Comparison of ENCODE assay signal across 28 cellular contexts in genomic region chr14:100173353-100173752, GRCh38. TPM values are rescaled to one million over a fixed set of nuclear protein-coding genes. Genes with fewer than 3 reads are reported as not detected.
"Had no signal": no experiment of that assay in that cellular context is flagged by ENCODE, and none has a peak within 500 bp of the region (broad histone marks: within the 10 kb centered on the region; RNA-seq: fewer than 3 reads in every experiment).

No MANE protein-coding gene starts in this region.

- H2AFZ ChIP-seq: hepatocyte, parathyroid adenoma had no signal

- H3K9me3 Mint-ChIP-seq: activated B cell treated with CpG ODN at 0.5 μM for 24 hours; activated CD8-positive, alpha-beta T cell treated with anti-CD3 and anti-CD28 coated beads for 36 hours; activated naive CD4-positive, alpha-beta T cell treated with anti-CD3 and anti-CD28 coated beads for 36 hours; activated naive CD8-positive, alpha-beta T cell treated with anti-CD3 and anti-CD28 coated beads, Interleukin-2, amount 50 U/mL, for 24 hours; activated T-helper 2 cell treated with anti-CD3 and anti-CD28 coated beads, Interferon-gamma antibody, Interleukin-2, Interleukin-4, amounts not matched to agents 10 μg/mL and 5 μg/mL and 100 μg/mL, durations not matched to agents 14 hours and 24 hours and 36 hours; natural killer cell treated with Interleukin-12 subunit alpha and Interleukin-12 subunit beta and Interleukin-15 and Interleukin-18, amount 100 ng/mL, for 72 hours; stimulated activated effector memory CD8-positive, alpha-beta T cell treated with anti-CD3 and anti-CD28 coated beads, Interleukin-12 subunit alpha, Interleukin-12 subunit beta, amount 100 ng/mL, for 72 hours had no signal

- H3K27me3 ChIP-seq: brain microvascular endothelial cell, dorsolateral prefrontal cortex, hepatocyte, neutrophil, testis, upper lobe of left lung had no signal

- H3K36me3 Mint-ChIP-seq: natural killer cell treated with Interleukin-12 subunit alpha and Interleukin-12 subunit beta and Interleukin-15 and Interleukin-18, amount 100 ng/mL, for 72 hours; stimulated activated effector memory CD8-positive, alpha-beta T cell treated with anti-CD3 and anti-CD28 coated beads, Interleukin-12 subunit alpha, Interleukin-12 subunit beta, amount 100 ng/mL, for 72 hours had no signal

- H3K4me1 ChIP-seq: parathyroid adenoma, sigmoid colon, testis, upper lobe of left lung had no signal

- ATAC-seq: activated CD8-positive, alpha-beta T cell treated with anti-CD3 and anti-CD28 coated beads for 36 hours; activated naive CD8-positive, alpha-beta T cell treated with anti-CD3 and anti-CD28 coated beads, Interleukin-2, amount 50 U/mL, for 24 hours; left lobe of liver; natural killer cell treated with Interleukin-12 subunit alpha and Interleukin-12 subunit beta and Interleukin-15 and Interleukin-18, amount 100 ng/mL, for 72 hours; stimulated activated effector memory CD8-positive, alpha-beta T cell treated with anti-CD3 and anti-CD28 coated beads, Interleukin-12 subunit alpha, Interleukin-12 subunit beta, amount 100 ng/mL, for 72 hours had no signal

- H3K27ac ChIP-seq: brain microvascular endothelial cell, dorsolateral prefrontal cortex, epithelial cell of prostate, hepatocyte, neutrophil, parathyroid adenoma, sigmoid colon, testis, upper lobe of left lung had no signal

- H3K9me3 ChIP-seq: neutrophil, sigmoid colon, testis, upper lobe of left lung had no signal

- H3K79me2 ChIP-seq: hepatocyte, parathyroid adenoma had no signal

- H3K36me3 ChIP-seq: brain microvascular endothelial cell, neutrophil, sigmoid colon, upper lobe of left lung had no signal

- H3K4me3 ChIP-seq: dorsolateral prefrontal cortex, hepatocyte, lung, sigmoid colon, testis, upper lobe of left lung had no signal

- H3K4me3 Mint-ChIP-seq: activated B cell treated with CpG ODN at 0.5 μM for 24 hours; activated CD8-positive, alpha-beta T cell treated with anti-CD3 and anti-CD28 coated beads for 36 hours; activated naive CD4-positive, alpha-beta T cell treated with anti-CD3 and anti-CD28 coated beads for 36 hours; activated naive CD8-positive, alpha-beta T cell treated with anti-CD3 and anti-CD28 coated beads, Interleukin-2, amount 50 U/mL, for 24 hours; natural killer cell treated with Interleukin-12 subunit alpha and Interleukin-12 subunit beta and Interleukin-15 and Interleukin-18, amount 100 ng/mL, for 72 hours; stimulated activated effector memory CD8-positive, alpha-beta T cell treated with anti-CD3 and anti-CD28 coated beads, Interleukin-12 subunit alpha, Interleukin-12 subunit beta, amount 100 ng/mL, for 72 hours had no signal

- H3K27ac Mint-ChIP-seq: activated B cell treated with CpG ODN at 0.5 μM for 24 hours; activated CD8-positive, alpha-beta T cell treated with anti-CD3 and anti-CD28 coated beads for 36 hours; activated naive CD4-positive, alpha-beta T cell treated with anti-CD3 and anti-CD28 coated beads for 36 hours; activated naive CD8-positive, alpha-beta T cell treated with anti-CD3 and anti-CD28 coated beads, Interleukin-2, amount 50 U/mL, for 24 hours; activated T-helper 2 cell treated with anti-CD3 and anti-CD28 coated beads, Interferon-gamma antibody, Interleukin-2, Interleukin-4, amounts not matched to agents 10 μg/mL and 5 μg/mL and 100 μg/mL, durations not matched to agents 14 hours and 24 hours and 36 hours; natural killer cell treated with Interleukin-12 subunit alpha and Interleukin-12 subunit beta and Interleukin-15 and Interleukin-18, amount 100 ng/mL, for 72 hours; stimulated activated effector memory CD8-positive, alpha-beta T cell treated with anti-CD3 and anti-CD28 coated beads, Interleukin-12 subunit alpha, Interleukin-12 subunit beta, amount 100 ng/mL, for 72 hours had no signal

- FAIRE-seq: colon, kidney had no signal

- H3K4me2 ChIP-seq: hepatocyte had no signal

- H3K27me3 Mint-ChIP-seq: natural killer cell treated with Interleukin-12 subunit alpha and Interleukin-12 subunit beta and Interleukin-15 and Interleukin-18, amount 100 ng/mL, for 72 hours had no signal

- H3K9ac ChIP-seq: parathyroid adenoma had no signal

- DNase-seq: activated B cell treated with CpG ODN at 0.5 μM for 24 hours; activated CD4-positive, alpha-beta T cell treated with anti-CD3 and anti-CD28 coated beads for 4 hours; activated CD8-positive, alpha-beta T cell treated with anti-CD3 and anti-CD28 coated beads for 36 hours; activated naive CD4-positive, alpha-beta T cell treated with anti-CD3 and anti-CD28 coated beads for 36 hours; activated naive CD8-positive, alpha-beta T cell treated with anti-CD3 and anti-CD28 coated beads, Interleukin-2, amount 50 U/mL, for 24 hours; activated T-cell treated with anti-CD3 and anti-CD28 coated beads, Interleukin-2, amount 50 U/mL, for 1 hour; anterior cingulate cortex; brain microvascular endothelial cell; central memory CD4-positive, alpha-beta T cell; dorsolateral prefrontal cortex; foreskin fibroblast; kidney; sigmoid colon; stimulated activated CD4-positive, alpha-beta T cell treated with anti-CD3 and anti-CD28 coated beads, Interleukin-4, amount 100 ng/mL, for 24 hours; T-helper 2 cell; testis; upper lobe of left lung had no signal

RNA-seq across cellular contexts. Expression of gene DEGS2, which starts 13.9 kb away (rescaled TPM):
- total RNA-seq: glomerular endothelial cell had no signal
